Comparison of ENCODE assay signal across 1 cellular context in genomic region chr1:154614887-154615286, GRCh38.
TF ChIP-seq lines count a peak whose summit lies in the region.

No MANE protein-coding gene starts in this region.

TF ChIP-seq in WTC11, 78 proteins besides CTCF, POLR2A, EP300 and RAD21 (continued from another document):
- TF ChIP-seq E2F4 (CRISPR knock-in tag; IDR thresholded peaks at IDR 0.05; ENCODE audit: borderline replicate concordance, low read depth) (no peak), OVOL2 (CRISPR knock-in tag; IDR thresholded peaks at IDR 0.05; ENCODE audit: borderline replicate concordance) (no peak), NR1H2 (CRISPR knock-in tag; IDR thresholded peaks at IDR 0.05) (no peak), NFYB (CRISPR knock-in tag; conservative IDR thresholded peaks at IDR 0.05; ENCODE audit: low read depth) (no peak), MYBL2 (CRISPR knock-in tag; IDR thresholded peaks at IDR 0.05) (no peak), TEAD1 (CRISPR knock-in tag; IDR thresholded peaks at IDR 0.05) (no peak), ZNF396 (CRISPR knock-in tag; IDR thresholded peaks at IDR 0.05; ENCODE audit: borderline replicate concordance) (no peak)
TF ChIP-seq in WTC11: peak in this region for 0.
